In genomic region chr6:31729979-31730630, GRCh38 we compare ENCODE assay signal across 8 cellular contexts. TPM values are rescaled to one million over a fixed set of nuclear protein-coding genes. Genes with fewer than 3 reads are reported as not detected.
DNase-seq lines count a peak whose midpoint lies in the region; ATAC-seq and TF ChIP-seq lines count a peak whose summit lies in the region.

No MANE protein-coding gene starts in this region.

- no TSS peak for BruUV-seq in Calu3 (replicated peaks; lab: Mats Ljungman, UMichigan)

- H3K9me3 ChIP-seq in endocrine pancreas (ENCODE audit: control insufficient read depth, low read length): no peaks in the 10 kb centered on the region

- POLR2A ChIA-PET in HEK293T (lab: Yijun Ruan, JAX): interaction anchor here (0.7 to 4.2 kb wide), 20 partner anchors 9 to 168 kb away, joined by 3 to 40 read pairs (median 6); partner anchors contain the start of genes ABHD16A, C6orf47, HSPA1A and HSPA1B

- H3K4me3 Mint-ChIP-seq in Calu3 (ENCODE audit: low read depth, unreplicated experiment): peak overlapping the region; percentile 89
- H3K4me3 Mint-ChIP-seq in activated CD8-positive, alpha-beta memory T cell treated with anti-CD3 and anti-CD28 coated beads, Interleukin-2, amount 10 ng/mL, durations not matched to agents 7 days and 5 days: peak overlapping the region; percentile 86

- H3K36me3 ChIP-seq in endocrine pancreas (ENCODE audit: control insufficient read depth, insufficient read depth, low read length): peaks cover 4% of the 10 kb centered on the region

- no peaks in the 10 kb centered on the region for H3K4me1 ChIP-seq in endocrine pancreas (ENCODE audit: control insufficient read depth, insufficient read depth, low read length)

- ATAC-seq in activated CD8-positive, alpha-beta memory T cell treated with anti-CD3 and anti-CD28 coated beads, Interleukin-2, amount 10 ng/mL, durations not matched to agents 7 days and 5 days: peak; percentile 62
- no peak for ATAC-seq in HG03108 (IDR thresholded peaks at IDR 0.05; ENCODE audit: unreplicated experiment)

- TF ChIP-seq CTCF in Calu3 (IDR thresholded peaks at IDR 0.05; ENCODE audit: unreplicated experiment): no peak

- no peaks in the 10 kb centered on the region for H3K27me3 ChIP-seq in endocrine pancreas (ENCODE audit: control insufficient read depth, insufficient read depth, low read length)

- H3K9ac ChIP-seq in endocrine pancreas (ENCODE audit: control insufficient read depth, insufficient read depth, low read length): peak overlapping the region; percentile 92

- H3K4me3 ChIP-seq in endocrine pancreas (ENCODE audit: control insufficient read depth, insufficient read depth, low read length): no peak overlapping the region

- DNase-seq in Calu3 (peak; percentile 93), HEK293T (ENCODE audit: extremely low spot score) (peak; percentile 91), NCI-H748 treated with DMSO at 0.1 percent for 48 hours (lab: John Stamatoyannopoulos, UW) (peak; percentile 77), medulla oblongata (ENCODE audit: extremely low spot score) (peak; percentile 89)
- DNase-seq in activated CD8-positive, alpha-beta memory T cell treated with anti-CD3 and anti-CD28 coated beads, Interleukin-2, amount 10 ng/mL, durations not matched to agents 7 days and 5 days: peak; percentile 80
- DNase-seq in stimulated activated CD8-positive, alpha-beta memory T cell treated with anti-CD3 and anti-CD28 coated beads, Interleukin-15, amount 100 ng/mL, for 4 hours (ENCODE audit: low read depth in 2 of 2): peak; percentile 23 to 46

- intact Hi-C loops in Calu3 (cut with micrococcal nuclease; ENCODE audit: unreplicated experiment): loop anchor here (1.0 kb wide), 2 partner anchors 8 to 39 kb away; no protein-coding TSS in a partner anchor

- H3K36me3 Mint-ChIP-seq in Calu3 (ENCODE audit: insufficient read depth, unreplicated experiment): peaks cover 73% of the 10 kb centered on the region
- H3K36me3 Mint-ChIP-seq in activated CD8-positive, alpha-beta memory T cell treated with anti-CD3 and anti-CD28 coated beads, Interleukin-2, amount 10 ng/mL, durations not matched to agents 7 days and 5 days: peaks cover 47% of the 10 kb centered on the region

- H3K27ac Mint-ChIP-seq in Calu3 (ENCODE audit: unreplicated experiment): peak overlapping the region; percentile 92
- peak overlapping the region; percentile 80 for H3K27ac Mint-ChIP-seq in activated CD8-positive, alpha-beta memory T cell treated with anti-CD3 and anti-CD28 coated beads, Interleukin-2, amount 10 ng/mL, durations not matched to agents 7 days and 5 days

- CTCF ChIA-PET in Calu3 (lab: Charles Lee) (interaction anchor here (0.6 to 2.3 kb wide), 15 partner anchors 9 to 222 kb away, joined by 3 to 51 read pairs (median 5); partner anchors contain the start of genes ABHD16A, HSPA1B, LSM2 and LY6G6D), HEK293T (lab: Yijun Ruan, JAX) (interaction anchor here (0.6 to 2.0 kb wide), 9 partner anchors 8 to 164 kb away, joined by 3 to 13 read pairs (median 6); partner anchors contain the start of genes LSM2, LY6G6D and MSH5)
- CTCF ChIA-PET in activated CD8-positive, alpha-beta memory T cell treated with anti-CD3 and anti-CD28 coated beads, Interleukin-2, amount 10 ng/mL, durations not matched to agents 7 days and 5 days (lab: Charles Lee): interaction anchor here (0.6 to 5.3 kb wide), 20 partner anchors 9 to 189 kb away, joined by 3 to 60 read pairs (median 5); partner anchors contain the start of genes ABHD16A, C6orf47, CLIC1 and DDX39B

- no peaks in the 10 kb centered on the region for H3K27me3 Mint-ChIP-seq in Calu3 (ENCODE audit: unreplicated experiment)
- no peaks in the 10 kb centered on the region for H3K27me3 Mint-ChIP-seq in activated CD8-positive, alpha-beta memory T cell treated with anti-CD3 and anti-CD28 coated beads, Interleukin-2, amount 10 ng/mL, durations not matched to agents 7 days and 5 days

- H3K4me1 Mint-ChIP-seq in Calu3 (ENCODE audit: low read depth, unreplicated experiment): peaks cover 29% of the 10 kb centered on the region
- H3K4me1 Mint-ChIP-seq in activated CD8-positive, alpha-beta memory T cell treated with anti-CD3 and anti-CD28 coated beads, Interleukin-2, amount 10 ng/mL, durations not matched to agents 7 days and 5 days: peaks cover 66% of the 10 kb centered on the region

- no peaks in the 10 kb centered on the region for H3K9me3 Mint-ChIP-seq in Calu3 (ENCODE audit: low read depth, unreplicated experiment)
- H3K9me3 Mint-ChIP-seq in activated CD8-positive, alpha-beta memory T cell treated with anti-CD3 and anti-CD28 coated beads, Interleukin-2, amount 10 ng/mL, durations not matched to agents 7 days and 5 days (ENCODE audit: low read depth): no peaks in the 10 kb centered on the region

TF ChIP-seq in HEK293T, 16 proteins besides CTCF, POLR2A, EP300 and RAD21:
- TF ChIP-seq L3MBTL2 (conservative IDR thresholded peaks at IDR 0.05): peak; percentile 39
- no peak for TF ChIP-seq BHLHE40 (IDR thresholded peaks at IDR 0.05; ENCODE audit: borderline replicate concordance)

RNA-seq across cellular contexts. Expression of gene DDAH2, which starts 1.0 kb away (rescaled TPM):
- 81.4 and 89.6 TPM in 2 replicates for total RNA-seq in Calu3 (2022)
- 10 to 100 TPM; 13.6 to 23.4 TPM for total RNA-seq in activated CD8-positive, alpha-beta memory T cell treated with anti-CD3 and anti-CD28 coated beads, Interleukin-2, amount 10 ng/mL, durations not matched to agents 7 days and 5 days

RNA-seq across cellular contexts. Expression of gene CLIC1, which starts 6.2 kb away (rescaled TPM):
- total RNA-seq in Calu3 (2022): 943 and 1,109 TPM in 2 replicates
- total RNA-seq in activated CD8-positive, alpha-beta memory T cell treated with anti-CD3 and anti-CD28 coated beads, Interleukin-2, amount 10 ng/mL, durations not matched to agents 7 days and 5 days: 100 to 1,000 TPM; 544 to 561 TPM

RNA-seq across cellular contexts. Expression of gene MPIG6B, which starts 6.9 kb away (rescaled TPM):
- total RNA-seq in Calu3 (2022): not detected in 2 replicates
- total RNA-seq in activated CD8-positive, alpha-beta memory T cell treated with anti-CD3 and anti-CD28 coated beads, Interleukin-2, amount 10 ng/mL, durations not matched to agents 7 days and 5 days: under 1 TPM; 0.20 to 0.33 TPM

RNA-seq across cellular contexts. Expression of gene LY6G6C, which starts 8.6 kb away (rescaled TPM):
- total RNA-seq in Calu3 (2022): 1.0 TPM in 1 of 2 replicates, not detected in the other
- total RNA-seq in activated CD8-positive, alpha-beta memory T cell treated with anti-CD3 and anti-CD28 coated beads, Interleukin-2, amount 10 ng/mL, durations not matched to agents 7 days and 5 days: not detected

RNA-seq across cellular contexts. Expression of gene MSH5, which starts 9.7 kb away (rescaled TPM):
- 156 and 176 TPM in 2 replicates for total RNA-seq in Calu3 (2022)
- 100 to 1,000 TPM in 1 of 2 experiments, 10 to 100 TPM in 1; 75.6 to 109 TPM for total RNA-seq in activated CD8-positive, alpha-beta memory T cell treated with anti-CD3 and anti-CD28 coated beads, Interleukin-2, amount 10 ng/mL, durations not matched to agents 7 days and 5 days

Comparison
In these comparisons a context has a peak if more than half of its experiments do, and no peak if none do; other contexts are left out.
1. DNase-seq: peak in every context shown above with its lines; median percentile 93 in Calu3; 91 in HEK293T; 89 in medulla oblongata; 80 in activated CD8-positive, alpha-beta memory T cell treated with anti-CD3 and anti-CD28 coated beads, Interleukin-2, amount 10 ng/mL, durations not matched to agents 7 days and 5 days; 77 in NCI-H748 treated with DMSO at 0.1 percent for 48 hours; 34 in stimulated activated CD8-positive, alpha-beta memory T cell treated with anti-CD3 and anti-CD28 coated beads, Interleukin-15, amount 100 ng/mL, for 4 hours.